18 cellular contexts compared by ENCODE assay signal in the genomic region with DNA sequence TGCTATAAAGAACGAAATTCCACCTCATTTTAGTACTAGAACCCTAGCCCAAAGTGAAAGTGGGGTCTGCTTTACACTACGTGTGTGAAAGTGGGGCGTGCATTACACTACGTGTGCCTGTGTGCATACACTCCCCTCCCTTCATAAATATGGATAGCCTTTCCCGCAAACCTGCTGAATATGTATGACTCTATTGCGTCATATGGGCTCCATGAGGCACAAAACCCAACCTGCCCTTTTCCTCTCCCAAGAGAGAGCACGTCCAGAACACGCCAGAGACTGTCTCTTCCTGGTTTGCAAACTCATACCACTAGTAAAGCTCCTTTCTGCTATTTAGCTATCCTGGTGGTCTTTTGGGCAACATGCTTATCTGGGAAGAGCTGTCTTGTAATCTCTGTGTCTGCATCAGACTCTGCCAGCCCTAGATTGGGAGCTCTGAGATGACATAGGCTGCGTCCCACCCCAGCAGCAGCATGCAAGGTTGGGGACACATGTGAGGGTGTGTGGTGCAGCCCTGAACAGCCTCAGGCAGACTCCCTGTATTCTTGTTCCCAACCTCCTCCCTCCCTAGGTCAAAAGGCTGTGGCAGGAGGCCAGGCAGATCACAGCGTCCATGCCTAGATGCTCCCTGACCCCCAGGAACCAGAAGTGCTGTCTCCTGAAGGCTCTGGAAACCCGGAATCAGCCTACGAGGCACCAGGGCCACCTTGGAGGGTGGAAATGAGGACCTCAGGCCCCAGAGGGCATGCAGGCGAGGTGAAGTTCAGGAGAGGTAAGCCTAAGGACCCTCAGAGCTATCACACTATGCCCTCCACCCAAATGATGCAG. TPM values are rescaled to one million over a fixed set of nuclear protein-coding genes. Genes with fewer than 3 reads are reported as not detected.
DNase-seq lines count a peak whose midpoint lies in the region; ATAC-seq, FAIRE-seq and TF ChIP-seq lines count a peak whose summit lies in the region.
"Had no signal": no experiment of that assay in that cellular context is flagged by ENCODE, and none has a peak within 500 bp of the region (broad histone marks: within the 10 kb centered on the region; RNA-seq: fewer than 3 reads in every experiment).

No MANE protein-coding gene starts in this region.

- H3K4me2 ChIP-seq in HepG2 (ENCODE audit: low read depth, low read length) (no peak overlapping the region), trophoblast cell (ENCODE audit: low read length) (no peak overlapping the region), Karpas-422 (ENCODE audit: low read depth, low read length, poor library complexity, severe bottlenecking) (no peak overlapping the region)

- ATAC-seq in HepG2, result no peak

- H3K4me3 ChIP-seq in cardiac fibroblast (replicated peaks in 1 of 2; ENCODE audit: low read depth in 2 of 2, low read length in 2 of 2) (no peak overlapping the region), HepG2 (replicated peaks in 1 of 3; ENCODE audit: insufficient read depth in 1 of 3, low read depth in 2 of 3, low read length in 3 of 3) (no peak overlapping the region), trophoblast cell (ENCODE audit: low read depth, low read length) (no peak overlapping the region), Karpas-422 (ENCODE audit: low read length) (no peak overlapping the region)
- H3K4me3 ChIP-seq: upper lobe of left lung had no signal

- H4K91ac ChIP-seq in trophoblast cell (ENCODE audit: low read depth, low read length), result no peak overlapping the region

- intact Hi-C loops in CD14-positive monocyte (cut with micrococcal nuclease), result no loop called here
- intact Hi-C loops in HepG2 (cut with micrococcal nuclease; ENCODE audit: unreplicated experiment), result no loop called here

- no peak overlapping the region for H2AK5ac ChIP-seq in trophoblast cell (ENCODE audit: low read length)

- H3K36me3 ChIP-seq in HepG2 (replicated peaks in 1 of 2; ENCODE audit: control insufficient read depth in 1 of 2, insufficient read depth in 2 of 2, low read length in 2 of 2) (no peaks in the 10 kb centered on the region), trophoblast cell (ENCODE audit: control insufficient read depth in 1 of 2, insufficient read depth in 2 of 2, low read length in 2 of 2) (no peaks in the 10 kb centered on the region), Karpas-422 (ENCODE audit: insufficient read depth, low read length) (no peaks in the 10 kb centered on the region)
- H3K36me3 ChIP-seq: upper lobe of left lung had no signal

- TF ChIP-seq EP300 in HepG2 (IDR thresholded peaks at IDR 0.05; ENCODE audit: low read depth in 2 of 2, low read length in 2 of 2) (no peak), HepG2 (CRISPR knock-in tag; IDR thresholded peaks at IDR 0.05; ENCODE audit: borderline replicate concordance) (no peak)

- H3K18ac ChIP-seq in trophoblast cell (ENCODE audit: low read length), result no peak overlapping the region

- peak overlapping the region; percentile 88 to 97 (median 94) for H3K27ac Mint-ChIP-seq in CD14-positive monocyte

- no peak overlapping the region for H3K23ac ChIP-seq in trophoblast cell (ENCODE audit: low read length)

- H4K20me1 ChIP-seq in HepG2 (ENCODE audit: insufficient read depth, low read length) (no peaks in the 10 kb centered on the region), Karpas-422 (ENCODE audit: insufficient read depth, low read depth, low read length) (no peaks in the 10 kb centered on the region)

- H3K79me1 ChIP-seq in trophoblast cell (ENCODE audit: low read length), result peaks cover 6% of the 10 kb centered on the region

- in situ Hi-C loops in HepG2 (cut with HindIII; ENCODE audit: extremely low pct_ligation_motif_present, low pct_unique_long_range_greater_than_20kb), result no loop called here

- H3K4ac ChIP-seq in trophoblast cell (ENCODE audit: low read depth, low read length), result no peak overlapping the region

- no peak for FAIRE-seq in HepG2 (lab: Jason Lieb, UNC)
- FAIRE-seq: frontal cortex, HTR-8/SVneo had no signal

- H3K9me2 ChIP-seq in Karpas-422 (replicated peaks; ENCODE audit: insufficient read depth, low read length), result no peaks in the 10 kb centered on the region

- H4K8ac ChIP-seq in trophoblast cell (ENCODE audit: low read depth, low read length), result no peak overlapping the region

- H3K4me1 ChIP-seq in HepG2 (ENCODE audit: insufficient read depth, low read length), result no peaks in the 10 kb centered on the region
- peaks cover 6 to 8% of the 10 kb centered on the region in 2 experiments for H3K4me1 ChIP-seq in trophoblast cell (ENCODE audit: control insufficient read depth in 1 of 2, insufficient read depth in 2 of 2, low read length in 2 of 2)
- peaks cover 4% of the 10 kb centered on the region for H3K4me1 ChIP-seq in Karpas-422 (ENCODE audit: low read length)
- H3K4me1 ChIP-seq: upper lobe of left lung had no signal

- no peak overlapping the region for H4K12ac ChIP-seq in trophoblast cell (ENCODE audit: low read depth, low read length)

- WGBS in HepG2 (ENCODE audit: low lambda C conversion rate), result 17% methylated on average over 11 of the region's 13 CpGs
- WGBS in trophoblast cell (ENCODE audit: extremely low coverage, insufficient coverage, insufficient read length), result no CpG with 5 or more reads among the region's 13 CpGs

- H3K27me3 ChIP-seq in HepG2 (ENCODE audit: control insufficient read depth in 1 of 2, insufficient read depth in 2 of 2, low read length in 2 of 2) (peaks cover 0 to 4% of the 10 kb centered on the region in 2 experiments; a peak in 1 of 5 replicates), trophoblast cell (ENCODE audit: insufficient read depth, low read length) (no peaks in the 10 kb centered on the region), Karpas-422 (ENCODE audit: low read length) (no peaks in the 10 kb centered on the region)
- H3K27me3 ChIP-seq: upper lobe of left lung had no signal

- TF ChIP-seq CTCF in CD14-positive monocyte (IDR thresholded peaks at IDR 0.05) (no peak), cardiac fibroblast (IDR thresholded peaks at IDR 0.05; ENCODE audit: low read depth, low read length) (no peak), HepG2 (CRISPR knock-in tag; IDR thresholded peaks at IDR 0.05) (no peak)

- peaks cover 18 to 37% (median 32%) of the 10 kb centered on the region in 7 donors for H3K9me3 Mint-ChIP-seq in CD14-positive monocyte

- H3K79me2 ChIP-seq in HepG2 (ENCODE audit: insufficient read depth, low read length) (no peaks in the 10 kb centered on the region), trophoblast cell (ENCODE audit: control insufficient read depth, insufficient read depth, low read length, poor library complexity) (no peaks in the 10 kb centered on the region), Karpas-422 (ENCODE audit: low read length) (no peaks in the 10 kb centered on the region)

- H2AFZ ChIP-seq in HepG2 (ENCODE audit: low read length), result no peak overlapping the region
- H2AFZ ChIP-seq in trophoblast cell (ENCODE audit: insufficient read depth, low read length, poor library complexity), result no peak overlapping the region
- no peak overlapping the region for H2AFZ ChIP-seq in Karpas-422 (ENCODE audit: low read length)

- peaks cover 0 to 9% (median 2%) of the 10 kb centered on the region in 3 donors for H3K27me3 Mint-ChIP-seq in CD14-positive monocyte (ENCODE audit: low read depth in 3 of 3)

- H3K9me3 ChIP-seq in HepG2 (ENCODE audit: low read length), result peaks cover 7% of the 10 kb centered on the region; the same call in 1 of the 2 replicates
- no peaks in the 10 kb centered on the region for H3K9me3 ChIP-seq in trophoblast cell (ENCODE audit: insufficient read depth, low read depth, low read length)
- no peaks in the 10 kb centered on the region; the same call in none of the 2 replicates for H3K9me3 ChIP-seq in Karpas-422 (ENCODE audit: low read length)

- H3K4me1 Mint-ChIP-seq in CD14-positive monocyte, result peaks cover 21% of the 10 kb centered on the region

- no peak for TF ChIP-seq POLR2A in HepG2 (IDR thresholded peaks at IDR 0.05; ENCODE audit: insufficient read depth in 1 of 2, low read depth in 2 of 2, low read length in 2 of 2)

- POLR2A ChIA-PET in HepG2 (lab: Yijun Ruan, JAX), result no interaction called here

- BruUV-seq in HepG2 (replicated peaks; lab: Mats Ljungman, UMichigan), result no TSS peak

- H2BK5ac ChIP-seq in trophoblast cell (ENCODE audit: low read depth, low read length, poor library complexity), result no peak overlapping the region

- TF ChIP-seq RAD21 in HepG2 (CRISPR knock-in tag; IDR thresholded peaks at IDR 0.05), result no peak

- CTCF ChIA-PET in HepG2 (lab: Yijun Ruan, JAX; ENCODE audit: low intra/inter-chr PET ratio, low total read pairs), result no interaction called here

- H3K27ac ChIP-seq in HepG2 (ENCODE audit: extremely low read length, insufficient read depth, low read length) (no peak overlapping the region), trophoblast cell (ENCODE audit: low read depth, low read length) (no peak overlapping the region), Karpas-422 (ENCODE audit: low read length) (no peak overlapping the region)
- H3K27ac ChIP-seq: upper lobe of left lung had no signal

- H3K9ac ChIP-seq in HepG2 (ENCODE audit: insufficient read depth, low read depth, low read length) (no peak overlapping the region), trophoblast cell (ENCODE audit: low read length) (no peak overlapping the region), Karpas-422 (ENCODE audit: low read length) (no peak overlapping the region)

- no peak overlapping the region for H2BK120ac ChIP-seq in trophoblast cell (ENCODE audit: insufficient read depth, low read length, poor library complexity)

- no peak overlapping the region for H3K4me3 Mint-ChIP-seq in CD14-positive monocyte
- H3K4me3 Mint-ChIP-seq: immature natural killer cell had no signal

- no peak overlapping the region for H3K14ac ChIP-seq in trophoblast cell (ENCODE audit: low read length)

- peak; percentile 37 for DNase-seq in CD14-positive monocyte (ENCODE audit: low spot score)
- DNase-seq in NOMO-1 treated with dmso at 0.1 percent for 144 hours (lab: John Stamatoyannopoulos, UW; ENCODE audit: unreplicated experiment), result peak; percentile 11
- DNase-seq in cardiac fibroblast (ENCODE audit: low read depth in 2 of 2), result peak; percentile 34 to 41
- DNase-seq in HepG2 (ENCODE audit: low spot score), result no peak
- no peak for DNase-seq in NCI-H2171 (lab: John Stamatoyannopoulos, UW)
- no peak for DNase-seq in trophoblast cell
- DNase-seq in activated naive CD4-positive, alpha-beta T cell (lab: John Stamatoyannopoulos, UW), result no peak
- no peak for DNase-seq in Karpas-422
- DNase-seq: immature natural killer cell; NCI-H1436; NCI-H524; SHP77; stimulated activated CD8-positive, alpha-beta memory T cell treated with anti-CD3 and anti-CD28 coated beads, Interleukin-4, amount 100 ng/mL, for 48 hours; upper lobe of left lung had no signal

- no peak overlapping the region for H2BK12ac ChIP-seq in trophoblast cell (ENCODE audit: low read length)

- H3K36me3 Mint-ChIP-seq in CD14-positive monocyte, result peaks cover 0 to 9% of the 10 kb centered on the region in 2 donors
- H3K36me3 Mint-ChIP-seq: immature natural killer cell had no signal

RNA-seq across cellular contexts. Expression of a gene that starts 12.3 kb away (rescaled TPM):
- polyA plus RNA-seq in CD14-positive monocyte (not detected), HepG2 (2011; rRNA removed) (not detected in 2 replicates)
- not detected in 2 replicates for total RNA-seq in HepG2 (2016; rRNA removed; fragmentation: Illumina TruSeq; extraction: Trizol)
- not detected in 2 replicates for total RNA-seq in HepG2 (2016; cell fraction: cytosol; rRNA removed; fragmentation: Illumina TruSeq; extraction: Trizol; ENCODE audit: low read depth)
- total RNA-seq in HepG2 (2016; cell fraction: insoluble cytoplasmic fraction; rRNA removed; fragmentation: Illumina TruSeq; extraction: Trizol), result not detected in 2 replicates
- not detected in 2 replicates for total RNA-seq in HepG2 (2016; cell fraction: membrane; rRNA removed; fragmentation: Illumina TruSeq; extraction: Trizol)
- not detected in 2 replicates for total RNA-seq in HepG2 (2016; cell fraction: nucleus; rRNA removed; fragmentation: Illumina TruSeq; extraction: Trizol)
- not detected in 2 replicates for polyA plus RNA-seq in HepG2 (2011; cell fraction: cytosol; rRNA removed)
- polyA plus RNA-seq in HepG2 (2011; cell fraction: nucleus; rRNA removed), result 0.05 TPM in 1 of 2 replicates, not detected in the other
- not detected in 2 replicates for polyA plus RNA-seq in HepG2 (2012)
- not detected in 2 replicates for polyA plus RNA-seq in HepG2 (2016; cell fraction: cytosol; fragmentation: Illumina TruSeq; extraction: Trizol; ENCODE audit: low read depth)
- polyA plus RNA-seq in HepG2 (2016; cell fraction: insoluble cytoplasmic fraction; fragmentation: Illumina TruSeq; extraction: Trizol; ENCODE audit: low read depth), result not detected in 2 replicates
- polyA plus RNA-seq in HepG2 (2016; cell fraction: membrane; fragmentation: Illumina TruSeq; extraction: Trizol; ENCODE audit: low read depth), result not detected in 2 replicates
- polyA plus RNA-seq in HepG2 (2016; cell fraction: nucleus; fragmentation: Illumina TruSeq; extraction: Trizol; ENCODE audit: insufficient read depth, low read depth), result not detected in 2 replicates
- 0.44 TPM in 1 of 2 replicates, not detected in the other for polyA minus RNA-seq in HepG2 (2011; rRNA and poly(A)+ RNA removed; ENCODE audit: low replicate concordance)
- not detected in 2 replicates for polyA minus RNA-seq in HepG2 (2011; cell fraction: cytosol; rRNA and poly(A)+ RNA removed)
- polyA minus RNA-seq in HepG2 (2011; cell fraction: nucleus; rRNA and poly(A)+ RNA removed), result not detected in 2 replicates
- polyA plus RNA-seq in trophoblast cell (2013), result 0.44 and 0.59 TPM in 2 replicates
- total RNA-seq in Karpas-422 (2014; rRNA removed; shearing (Covaris generic); ENCODE audit: low replicate concordance), result not detected in 2 replicates
- total RNA-seq: frontal cortex, mononuclear cell, pulmonary artery endothelial cell, upper lobe of left lung had no signal
- polyA plus RNA-seq: immature natural killer cell had no signal

RNA-seq across cellular contexts. Expression of a gene that starts 56.3 kb away (rescaled TPM):
- polyA plus RNA-seq in CD14-positive monocyte, result not detected
- total RNA-seq in HepG2 (2016; rRNA removed; fragmentation: Illumina TruSeq; extraction: Trizol), result not detected in 2 replicates
- not detected in 2 replicates for total RNA-seq in HepG2 (2016; cell fraction: cytosol; rRNA removed; fragmentation: Illumina TruSeq; extraction: Trizol; ENCODE audit: low read depth)
- not detected in 2 replicates for total RNA-seq in HepG2 (2016; cell fraction: insoluble cytoplasmic fraction; rRNA removed; fragmentation: Illumina TruSeq; extraction: Trizol)
- not detected in 2 replicates for total RNA-seq in HepG2 (2016; cell fraction: membrane; rRNA removed; fragmentation: Illumina TruSeq; extraction: Trizol)
- total RNA-seq in HepG2 (2016; cell fraction: nucleus; rRNA removed; fragmentation: Illumina TruSeq; extraction: Trizol), result not detected in 2 replicates
- not detected in 2 replicates for polyA plus RNA-seq in HepG2 (2011; rRNA removed)
- not detected in 2 replicates for polyA plus RNA-seq in HepG2 (2011; cell fraction: cytosol; rRNA removed)
- polyA plus RNA-seq in HepG2 (2011; cell fraction: nucleus; rRNA removed), result not detected in 2 replicates
- not detected in 2 replicates for polyA plus RNA-seq in HepG2 (2012)
- polyA plus RNA-seq in HepG2 (2016; cell fraction: cytosol; fragmentation: Illumina TruSeq; extraction: Trizol; ENCODE audit: low read depth), result not detected in 2 replicates
- polyA plus RNA-seq in HepG2 (2016; cell fraction: insoluble cytoplasmic fraction; fragmentation: Illumina TruSeq; extraction: Trizol; ENCODE audit: low read depth), result not detected in 2 replicates
- polyA plus RNA-seq in HepG2 (2016; cell fraction: membrane; fragmentation: Illumina TruSeq; extraction: Trizol; ENCODE audit: low read depth), result not detected in 2 replicates
- not detected in 2 replicates for polyA plus RNA-seq in HepG2 (2016; cell fraction: nucleus; fragmentation: Illumina TruSeq; extraction: Trizol; ENCODE audit: insufficient read depth, low read depth)
- 0.05 TPM in 1 of 2 replicates, not detected in the other for polyA minus RNA-seq in HepG2 (2011; rRNA and poly(A)+ RNA removed; ENCODE audit: low replicate concordance)
- polyA minus RNA-seq in HepG2 (2011; cell fraction: cytosol; rRNA and poly(A)+ RNA removed), result not detected in 2 replicates
- not detected in 2 replicates for polyA minus RNA-seq in HepG2 (2011; cell fraction: nucleus; rRNA and poly(A)+ RNA removed)
- polyA plus RNA-seq in trophoblast cell (2013), result not detected in 2 replicates
- total RNA-seq in Karpas-422 (2014; rRNA removed; shearing (Covaris generic); ENCODE audit: low replicate concordance), result not detected in 2 replicates
- total RNA-seq: frontal cortex, mononuclear cell, pulmonary artery endothelial cell, upper lobe of left lung had no signal
- polyA plus RNA-seq: immature natural killer cell had no signal

Comparison
In these comparisons a context has a peak if more than half of its experiments do, and no peak if none do; other contexts are left out.
1. DNase-seq: peak in CD14-positive monocyte (single experiment), NOMO-1 treated with dmso at 0.1 percent for 144 hours (single experiment) and cardiac fibroblast (2 of 2); none in HepG2 (single experiment), NCI-H2171 (single experiment), trophoblast cell (0 of 2), activated naive CD4-positive, alpha-beta T cell (0 of 4) and Karpas-422 (single experiment).